ENCODE assay signal across 14 cellular contexts in genomic region chr9:92482336-92482735, GRCh38. TPM values are rescaled to one million over a fixed set of nuclear protein-coding genes. Genes with fewer than 3 reads are reported as not detected.
A peak's percentile ranks its signal among the peaks of the same experiment; 100 is the strongest.
DNase-seq lines count a peak whose midpoint lies in the region; ATAC-seq, FAIRE-seq and TF ChIP-seq lines count a peak whose summit lies in the region.
"Had no signal": no experiment of that assay in that cellular context is flagged by ENCODE, and none has a peak within 500 bp of the region (broad histone marks: within the 10 kb centered on the region; RNA-seq: fewer than 3 reads in every experiment).

Gene ASPN, minus strand, starts transcription at chr9:92482506.

- H2AFZ ChIP-seq in hepatocyte: no peak within 1 kb of the TSS

- H3K27ac ChIP-seq in hepatocyte: peak within 1 kb of the TSS; percentile 82
- peak within 1 kb of the TSS; percentile 79 for H3K27ac ChIP-seq in stomach smooth muscle (ENCODE audit: low read length)
- H3K27ac ChIP-seq: HL-60, neutrophil, WERI-Rb-1 had no signal

- H3K36me3 ChIP-seq in hepatocyte (replicated peaks; ENCODE audit: insufficient read depth, low read depth) (no peaks in the 10 kb centered on the region), stomach smooth muscle (ENCODE audit: control insufficient read depth in 2 of 2, insufficient read depth in 2 of 2, low read length in 2 of 2) (no peaks in the 10 kb centered on the region)
- H3K36me3 ChIP-seq: neutrophil, WERI-Rb-1 had no signal

- no peak for TF ChIP-seq CTCF in choroid plexus epithelial cell (conservative IDR thresholded peaks at IDR 0.05; ENCODE audit: low read depth, low read length)
- TF ChIP-seq CTCF in hepatocyte (IDR thresholded peaks at IDR 0.05; ENCODE audit: poor library complexity): no peak

- no peak for TF ChIP-seq POLR2A in H54 (IDR thresholded peaks at IDR 0.05; ENCODE audit: low read depth, low read length)

- H3K79me2 ChIP-seq in hepatocyte: no peaks in the 10 kb centered on the region

- H3K4me1 ChIP-seq in hepatocyte (ENCODE audit: insufficient read depth) (peaks cover 12% of the 10 kb centered on the region), stomach smooth muscle (ENCODE audit: control insufficient read depth, insufficient read depth, low read length) (peaks cover 45% of the 10 kb centered on the region)

- no peak for DNase-seq in H54 (ENCODE audit: insufficient read length, low spot score)
- peak; percentile 71 for DNase-seq in choroid plexus epithelial cell (ENCODE audit: low read depth)
- peak; percentile 32 for DNase-seq in hepatocyte (ENCODE audit: low spot score)
- DNase-seq in mesenteric fat pad (ENCODE audit: low spot score): no peak
- no peak for DNase-seq in NOMO-1 treated with DMSO at 0.1 percent for 48 hours (lab: John Stamatoyannopoulos, UW; ENCODE audit: unreplicated experiment)
- DNase-seq in activated gamma-delta T cell treated with Interleukin-2 at 50 U/mL for 16 hours: no peak
- DNase-seq: NCI-H1092, WERI-Rb-1 had no signal

- no peaks in the 10 kb centered on the region for H4K20me1 ChIP-seq in hepatocyte (ENCODE audit: insufficient read depth, poor library complexity, severe bottlenecking)

- WGBS in hepatocyte (ENCODE audit: low lambda C conversion rate, missing lambda C conversion rate): 58% methylated on average over 3 of the region's 3 CpGs

- no peaks in the 10 kb centered on the region for H3K9me3 ChIP-seq in hepatocyte (ENCODE audit: low read depth)
- H3K9me3 ChIP-seq in stomach smooth muscle (ENCODE audit: control insufficient read depth in 2 of 2, low read length in 2 of 2): no peaks in the 10 kb centered on the region
- H3K9me3 ChIP-seq: neutrophil had no signal

- FAIRE-seq in H54 (lab: Jason Lieb, UNC): peak; percentile 80
- FAIRE-seq: GM12891 had no signal

- no peak within 1 kb of the TSS for H3K4me3 ChIP-seq in choroid plexus epithelial cell (ENCODE audit: low read depth, low read length)
- H3K4me3 ChIP-seq in hepatocyte: no peak within 1 kb of the TSS
- peak within 1 kb of the TSS; percentile 55 to 56 for H3K4me3 ChIP-seq in stomach smooth muscle (ENCODE audit: low read length in 2 of 2)

- no peak for ATAC-seq in activated CD4-positive, CD25-positive, alpha-beta regulatory T cell treated with anti-CD3 and anti-CD28 coated beads, Interleukin-2, amount 50 U/mL, for 24 hours

- peak within 1 kb of the TSS; percentile 16 for H3K4me2 ChIP-seq in hepatocyte

- H3K27me3 ChIP-seq in hepatocyte (no peaks in the 10 kb centered on the region), stomach smooth muscle (ENCODE audit: control insufficient read depth in 1 of 2, insufficient read depth in 2 of 2, low read length in 2 of 2) (no peaks in the 10 kb centered on the region)
- H3K27me3 ChIP-seq: neutrophil had no signal

- peak within 1 kb of the TSS; percentile 42 to 56 for H3K9ac ChIP-seq in stomach smooth muscle (ENCODE audit: low read length in 2 of 2)

- H3K9me2 ChIP-seq in hepatocyte (replicated peaks; ENCODE audit: insufficient read depth): no peaks in the 10 kb centered on the region

RNA-seq across cellular contexts. Expression of gene ASPN, which starts in this region (rescaled TPM):
- total RNA-seq in hepatocyte (33.6 and 35.3 TPM in 2 replicates), mesenteric fat pad (4.0 TPM)
- polyA plus RNA-seq in hepatocyte: 12.5 and 14.0 TPM in 2 replicates
- total RNA-seq: activated T-helper 2 cell treated with anti-CD3 and anti-CD28 coated beads, Interferon-gamma antibody, Interleukin-2, Interleukin-4, amounts not matched to agents 10 μg/mL and 5 μg/mL and 100 μg/mL, durations not matched to agents 14 hours and 24 hours and 36 hours had no signal

Comparison
In these comparisons a context has a peak if more than half of its experiments do, and no peak if none do; other contexts are left out.
1. DNase-seq: peak in choroid plexus epithelial cell (single experiment) and hepatocyte (single experiment); none in H54 (single experiment), mesenteric fat pad (single experiment), NOMO-1 treated with DMSO at 0.1 percent for 48 hours (single experiment) and activated gamma-delta T cell treated with Interleukin-2 at 50 U/mL for 16 hours (single experiment).
2. H3K4me3 ChIP-seq: peak in stomach smooth muscle (2 of 2); none in choroid plexus epithelial cell (single experiment) and hepatocyte (single experiment).